Comparison of ENCODE assay signal across 1 cellular context in the genomic region with DNA sequence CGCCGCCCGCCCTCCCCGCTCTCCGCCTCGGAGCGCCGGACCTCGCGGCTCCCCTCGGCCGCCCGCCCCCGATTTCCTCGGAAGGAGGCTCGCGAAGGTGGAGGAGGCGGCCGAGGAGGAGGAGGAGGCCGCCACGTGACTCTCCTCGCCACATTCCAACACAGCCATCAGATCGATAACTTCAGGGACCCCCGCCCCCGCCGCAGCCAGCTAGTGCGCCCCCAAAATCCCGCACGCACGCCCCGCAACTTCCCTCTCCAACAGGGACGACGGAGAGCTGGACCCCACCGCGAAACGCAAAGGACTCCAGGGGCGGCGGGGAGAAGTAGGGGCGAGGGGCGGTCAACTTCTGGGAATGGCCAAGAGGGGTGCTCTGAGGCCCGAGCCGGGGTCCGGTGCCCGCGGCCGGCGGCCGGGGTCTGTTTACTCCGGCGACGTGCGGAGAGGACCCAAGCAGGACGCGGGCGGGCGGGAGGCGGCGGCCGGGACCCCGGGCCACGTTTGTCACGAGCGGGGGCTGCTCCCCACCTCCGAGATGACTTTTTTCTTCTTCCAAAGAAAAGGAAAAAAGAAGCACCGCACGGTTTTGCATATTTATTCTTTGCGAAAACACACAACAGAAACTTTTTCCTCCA.
TF ChIP-seq lines count a peak whose summit lies in the region.

No MANE protein-coding gene starts in this region.

TF ChIP-seq in GM23338, 12 proteins besides CTCF, POLR2A, EP300 and RAD21 (continued from another document):
- TF ChIP-seq, protein P1, sequence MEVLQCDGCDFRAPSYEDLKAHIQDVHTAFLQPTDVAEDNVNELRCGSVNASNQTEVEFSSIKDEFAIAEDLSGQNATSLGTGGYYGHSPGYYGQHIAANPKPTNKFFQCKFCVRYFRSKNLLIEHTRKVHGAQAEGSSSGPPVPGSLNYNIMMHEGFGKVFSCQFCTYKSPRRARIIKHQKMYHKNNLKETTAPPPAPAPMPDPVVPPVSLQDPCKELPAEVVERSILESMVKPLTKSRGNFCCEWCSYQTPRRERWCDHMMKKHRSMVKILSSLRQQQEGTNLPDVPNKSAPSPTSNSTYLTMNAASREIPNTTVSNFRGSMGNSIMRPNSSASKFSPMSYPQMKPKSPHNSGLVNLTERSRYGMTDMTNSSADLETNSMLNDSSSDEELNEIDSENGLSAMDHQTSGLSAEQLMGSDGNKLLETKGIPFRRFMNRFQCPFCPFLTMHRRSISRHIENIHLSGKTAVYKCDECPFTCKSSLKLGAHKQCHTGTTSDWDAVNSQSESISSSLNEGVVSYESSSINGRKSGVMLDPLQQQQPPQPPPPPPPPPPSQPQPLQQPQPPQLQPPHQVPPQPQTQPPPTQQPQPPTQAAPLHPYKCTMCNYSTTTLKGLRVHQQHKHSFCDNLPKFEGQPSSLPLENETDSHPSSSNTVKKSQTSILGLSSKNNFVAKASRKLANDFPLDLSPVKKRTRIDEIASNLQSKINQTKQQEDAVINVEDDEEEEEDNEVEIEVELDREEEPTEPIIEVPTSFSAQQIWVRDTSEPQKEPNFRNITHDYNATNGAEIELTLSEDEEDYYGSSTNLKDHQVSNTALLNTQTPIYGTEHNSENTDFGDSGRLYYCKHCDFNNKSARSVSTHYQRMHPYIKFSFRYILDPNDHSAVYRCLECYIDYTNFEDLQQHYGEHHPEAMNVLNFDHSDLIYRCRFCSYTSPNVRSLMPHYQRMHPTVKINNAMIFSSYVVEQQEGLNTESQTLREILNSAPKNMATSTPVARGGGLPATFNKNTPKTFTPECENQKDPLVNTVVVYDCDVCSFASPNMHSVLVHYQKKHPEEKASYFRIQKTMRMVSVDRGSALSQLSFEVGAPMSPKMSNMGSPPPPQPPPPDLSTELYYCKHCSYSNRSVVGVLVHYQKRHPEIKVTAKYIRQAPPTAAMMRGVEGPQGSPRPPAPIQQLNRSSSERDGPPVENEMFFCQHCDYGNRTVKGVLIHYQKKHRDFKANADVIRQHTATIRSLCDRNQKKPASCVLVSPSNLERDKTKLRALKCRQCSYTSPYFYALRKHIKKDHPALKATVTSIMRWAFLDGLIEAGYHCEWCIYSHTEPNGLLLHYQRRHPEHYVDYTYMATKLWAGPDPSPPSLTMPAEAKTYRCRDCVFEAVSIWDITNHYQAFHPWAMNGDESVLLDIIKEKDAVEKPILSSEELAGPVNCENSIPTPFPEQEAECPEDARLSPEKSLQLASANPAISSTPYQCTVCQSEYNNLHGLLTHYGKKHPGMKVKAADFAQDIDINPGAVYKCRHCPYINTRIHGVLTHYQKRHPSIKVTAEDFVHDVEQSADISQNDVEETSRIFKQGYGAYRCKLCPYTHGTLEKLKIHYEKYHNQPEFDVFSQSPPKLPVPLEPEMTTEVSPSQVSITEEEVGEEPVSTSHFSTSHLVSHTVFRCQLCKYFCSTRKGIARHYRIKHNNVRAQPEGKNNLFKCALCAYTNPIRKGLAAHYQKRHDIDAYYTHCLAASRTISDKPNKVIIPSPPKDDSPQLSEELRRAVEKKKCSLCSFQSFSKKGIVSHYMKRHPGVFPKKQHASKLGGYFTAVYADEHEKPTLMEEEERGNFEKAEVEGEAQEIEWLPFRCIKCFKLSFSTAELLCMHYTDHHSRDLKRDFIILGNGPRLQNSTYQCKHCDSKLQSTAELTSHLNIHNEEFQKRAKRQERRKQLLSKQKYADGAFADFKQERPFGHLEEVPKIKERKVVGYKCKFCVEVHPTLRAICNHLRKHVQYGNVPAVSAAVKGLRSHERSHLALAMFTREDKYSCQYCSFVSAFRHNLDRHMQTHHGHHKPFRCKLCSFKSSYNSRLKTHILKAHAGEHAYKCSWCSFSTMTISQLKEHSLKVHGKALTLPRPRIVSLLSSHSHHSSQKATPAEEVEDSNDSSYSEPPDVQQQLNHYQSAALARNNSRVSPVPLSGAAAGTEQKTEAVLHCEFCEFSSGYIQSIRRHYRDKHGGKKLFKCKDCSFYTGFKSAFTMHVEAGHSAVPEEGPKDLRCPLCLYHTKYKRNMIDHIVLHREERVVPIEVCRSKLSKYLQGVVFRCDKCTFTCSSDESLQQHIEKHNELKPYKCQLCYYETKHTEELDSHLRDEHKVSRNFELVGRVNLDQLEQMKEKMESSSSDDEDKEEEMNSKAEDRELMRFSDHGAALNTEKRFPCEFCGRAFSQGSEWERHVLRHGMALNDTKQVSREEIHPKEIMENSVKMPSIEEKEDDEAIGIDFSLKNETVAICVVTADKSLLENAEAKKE (CRISPR knock-in tag; IDR thresholded peaks at IDR 0.05), result no peak
- no peak for TF ChIP-seq JUNB (IDR thresholded peaks at IDR 0.05; ENCODE audit: unreplicated experiment)
- TF ChIP-seq, protein P2, sequence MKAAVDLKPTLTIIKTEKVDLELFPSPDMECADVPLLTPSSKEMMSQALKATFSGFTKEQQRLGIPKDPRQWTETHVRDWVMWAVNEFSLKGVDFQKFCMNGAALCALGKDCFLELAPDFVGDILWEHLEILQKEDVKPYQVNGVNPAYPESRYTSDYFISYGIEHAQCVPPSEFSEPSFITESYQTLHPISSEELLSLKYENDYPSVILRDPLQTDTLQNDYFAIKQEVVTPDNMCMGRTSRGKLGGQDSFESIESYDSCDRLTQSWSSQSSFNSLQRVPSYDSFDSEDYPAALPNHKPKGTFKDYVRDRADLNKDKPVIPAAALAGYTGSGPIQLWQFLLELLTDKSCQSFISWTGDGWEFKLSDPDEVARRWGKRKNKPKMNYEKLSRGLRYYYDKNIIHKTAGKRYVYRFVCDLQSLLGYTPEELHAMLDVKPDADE (IDR thresholded peaks at IDR 0.05), result no peak
- no peak for TF ChIP-seq ZNF331 (CRISPR knock-in tag; IDR thresholded peaks at IDR 0.05; ENCODE audit: low read depth)
- no peak for TF ChIP-seq STAT1 (IDR thresholded peaks at IDR 0.05; ENCODE audit: unreplicated experiment)
- TF ChIP-seq NANOG (IDR thresholded peaks at IDR 0.05; ENCODE audit: borderline replicate concordance), result no peak
